Comparison of ENCODE assay signal across 18 cellular contexts in the genomic region with DNA sequence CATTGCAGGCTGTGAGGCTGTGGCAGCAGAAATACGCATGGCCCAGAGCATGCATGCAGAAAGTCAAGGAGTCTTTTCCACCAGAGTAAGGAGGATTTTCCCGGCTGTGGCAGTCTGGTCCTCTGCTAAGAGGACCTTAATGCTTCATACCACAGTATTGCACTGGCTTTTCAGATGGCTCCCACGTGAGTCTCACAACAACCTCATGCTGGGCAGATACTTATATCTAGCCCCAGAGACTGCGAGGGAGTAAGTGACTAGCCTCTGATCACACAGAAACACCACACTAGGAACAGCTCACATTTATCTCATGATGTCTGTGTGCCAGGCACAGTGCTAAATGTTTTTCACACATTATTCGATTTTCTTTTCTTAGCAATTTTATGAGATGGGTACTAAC. TPM values are rescaled to one million over a fixed set of nuclear protein-coding genes. Genes with fewer than 3 reads are reported as not detected.
DNase-seq lines count a peak whose midpoint lies in the region; ATAC-seq and TF ChIP-seq lines count a peak whose summit lies in the region.
"Had no signal": no experiment of that assay in that cellular context is flagged by ENCODE, and none has a peak within 500 bp of the region (broad histone marks: within the 10 kb centered on the region; RNA-seq: fewer than 3 reads in every experiment).

No MANE protein-coding gene starts in this region.

- DNase-seq in left ventricle myocardium inferior (no peak), left ventricle myocardium superior (no peak), sigmoid colon (no peak), vagina (ENCODE audit: extremely low spot score in 2 of 2) (no peak), GF-D8 (lab: John Stamatoyannopoulos, UW) (no peak)
- DNase-seq: activated CD4-positive, alpha-beta T cell treated with anti-CD3 and anti-CD28 coated beads, Interleukin-2, amount 50 U/mL, for 1 hour; activated naive CD4-positive, alpha-beta T cell treated with Interleukin-2 at 50 U/mL for 16 hours; activated T-cell treated with anti-CD3 and anti-CD28 coated beads for 4 hours; brain microvascular endothelial cell; DND-41; effector CD8-positive, alpha-beta T cell; hypothalamus; NCI-H1417 treated with DMSO at 0.1 percent for 48 hours; pancreas; spleen had no signal

- H3K27me3 ChIP-seq in left ventricle myocardium inferior (ENCODE audit: low read depth), result no peaks in the 10 kb centered on the region
- H3K27me3 ChIP-seq in gastroesophageal sphincter, result no peaks in the 10 kb centered on the region
- no peaks in the 10 kb centered on the region for H3K27me3 ChIP-seq in sigmoid colon
- no peaks in the 10 kb centered on the region for H3K27me3 ChIP-seq in vagina
- H3K27me3 ChIP-seq: brain microvascular endothelial cell, pancreas, spleen had no signal

- H3K36me3 ChIP-seq in left ventricle myocardium inferior, result peaks cover 21% of the 10 kb centered on the region
- H3K36me3 ChIP-seq in gastroesophageal sphincter, result peaks cover 0 to 32% of the 10 kb centered on the region in 2 donors
- peaks cover 0 to 6% (median 0%) of the 10 kb centered on the region in 4 donors for H3K36me3 ChIP-seq in sigmoid colon
- peaks cover 0 to 21% of the 10 kb centered on the region in 2 donors for H3K36me3 ChIP-seq in vagina
- H3K36me3 ChIP-seq: pancreas had no signal

- TF ChIP-seq EP300 in gastroesophageal sphincter (IDR thresholded peaks at IDR 0.05) (no peak), sigmoid colon (IDR thresholded peaks at IDR 0.05) (no peak)

- intact Hi-C loops in left ventricle myocardium inferior (cut with micrococcal nuclease) (no loop called here), left ventricle myocardium superior (cut with micrococcal nuclease) (no loop called here), sigmoid colon (cut with DNase I) (no loop called here), vagina (cut with DNase I) (no loop called here)

- ATAC-seq in left ventricle myocardium superior (no peak), gastroesophageal sphincter (no peak), GM19023 (IDR thresholded peaks at IDR 0.05; ENCODE audit: unreplicated experiment) (no peak), HG03097 (IDR thresholded peaks at IDR 0.05; ENCODE audit: low FRiP score, unreplicated experiment) (no peak)
- ATAC-seq: pancreas had no signal

- TF ChIP-seq CTCF in left ventricle myocardium inferior (IDR thresholded peaks at IDR 0.05; ENCODE audit: borderline replicate concordance), result no peak
- TF ChIP-seq CTCF in gastroesophageal sphincter (IDR thresholded peaks at IDR 0.05), result no peak
- no peak for TF ChIP-seq CTCF in sigmoid colon (IDR thresholded peaks at IDR 0.05)
- TF ChIP-seq CTCF in vagina (IDR thresholded peaks at IDR 0.05), result no peak

- peaks cover 100% of the 10 kb centered on the region for H3K4me1 ChIP-seq in left ventricle myocardium inferior
- H3K4me1 ChIP-seq in gastroesophageal sphincter, result peaks cover 55 to 100% (median 94%) of the 10 kb centered on the region in 3 donors
- peaks cover 0 to 100% (median 99%) of the 10 kb centered on the region in 4 donors for H3K4me1 ChIP-seq in sigmoid colon
- H3K4me1 ChIP-seq in vagina, result peaks cover 94% of the 10 kb centered on the region

- H3K9me3 ChIP-seq in left ventricle myocardium inferior (replicated peaks) (no peaks in the 10 kb centered on the region), gastroesophageal sphincter (no peaks in the 10 kb centered on the region), sigmoid colon (no peaks in the 10 kb centered on the region), vagina (no peaks in the 10 kb centered on the region)
- H3K9me3 ChIP-seq: pancreas, spleen had no signal

- 56 to 80% methylated on average over 2 to 4 of the region's 5 CpGs for WGBS in gastroesophageal sphincter (ENCODE audit: low coverage in 1 of 2), 2 donors
- 75 to 76% methylated on average over 5 of the region's 5 CpGs for WGBS in sigmoid colon, 2 donors

- H3K27ac ChIP-seq in left ventricle myocardium inferior (replicated peaks) (peak overlapping the region; percentile 99), gastroesophageal sphincter (peak overlapping the region; percentile 89 to 99 (median 94)), sigmoid colon (peak overlapping the region; percentile 81 to 99 (median 88)), vagina (peak overlapping the region; percentile 56)
- H3K27ac ChIP-seq: brain microvascular endothelial cell had no signal

- TF ChIP-seq POLR2A in gastroesophageal sphincter (IDR thresholded peaks at IDR 0.05), result no peak
- TF ChIP-seq POLR2A in sigmoid colon (IDR thresholded peaks at IDR 0.05), result no peak
- no peak for TF ChIP-seq POLR2A in vagina (IDR thresholded peaks at IDR 0.05)

- H3K4me3 ChIP-seq in left ventricle myocardium inferior (no peak overlapping the region), gastroesophageal sphincter (no peak overlapping the region), sigmoid colon (no peak overlapping the region), vagina (no peak overlapping the region)
- H3K4me3 ChIP-seq: pancreas, spleen had no signal

RNA-seq across cellular contexts. Expression of gene CRY2, which starts 8.0 kb away (rescaled TPM):
- total RNA-seq in left ventricle myocardium inferior (62.2 TPM), left ventricle myocardium superior (90.1 TPM), gastroesophageal sphincter (10 to 100 TPM; 38.8 to 82.0 (median 47.7) TPM), sigmoid colon (10 to 100 TPM; 27.5 to 49.3 (median 38.9) TPM), vagina (54.3 TPM)
- 10 to 100 TPM in 2 of 3 donors, 1 to 10 TPM in 1; 5.3 to 14.9 (median 13.2) TPM for polyA plus RNA-seq in sigmoid colon

RNA-seq across cellular contexts. Expression of gene MAPK8IP1, which starts 30.1 kb away (rescaled TPM):
- total RNA-seq in left ventricle myocardium inferior, result 4.6 TPM
- total RNA-seq in left ventricle myocardium superior, result 4.4 TPM
- total RNA-seq in gastroesophageal sphincter, result 10 to 100 TPM in 3 of 4 donors, 1 to 10 TPM in 1; 9.8 to 17.5 (median 13.8) TPM
- 10 to 100 TPM in 2 of 4 donors, 1 to 10 TPM in 2; 4.9 to 15.5 (median 8.8) TPM for total RNA-seq in sigmoid colon
- polyA plus RNA-seq in sigmoid colon, result 1 to 10 TPM; 1.2 to 4.2 (median 1.8) TPM
- total RNA-seq in vagina, result 7.1 TPM

RNA-seq across cellular contexts. Expression of gene SLC35C1, which starts 50.4 kb away (rescaled TPM):
- total RNA-seq in left ventricle myocardium inferior, result 5.7 TPM
- total RNA-seq in left ventricle myocardium superior, result 5.1 TPM
- total RNA-seq in gastroesophageal sphincter, result 10 to 100 TPM in 1 of 4 donors, 1 to 10 TPM in 3; 6.8 to 22.3 (median 8.5) TPM
- total RNA-seq in sigmoid colon, result 1 to 10 TPM; 5.3 to 8.6 (median 7.2) TPM
- polyA plus RNA-seq in sigmoid colon, result 10 to 100 TPM; 11.6 to 38.9 (median 20.4) TPM
- total RNA-seq in vagina, result 16.7 TPM

RNA-seq across cellular contexts. Expression of gene FREY1, which starts 51.8 kb away (rescaled TPM):
- total RNA-seq in left ventricle myocardium inferior (not detected), left ventricle myocardium superior (0.52 TPM), gastroesophageal sphincter (1 to 10 TPM in 1 of 4 donors, under 1 TPM in 1, not detected in 2; 0.54 to 2.3 TPM), sigmoid colon (1 to 10 TPM in 2 of 4 donors, not detected in 2; 2.2 to 3.5 TPM), vagina (not detected)
- under 1 TPM in 1 of 3 donors, not detected in 2; 0.64 TPM for polyA plus RNA-seq in sigmoid colon
